Comparison of ENCODE assay signal across 21 cellular contexts in genomic region chr2:211281430-211282073, GRCh38.
DNase-seq lines count a peak whose midpoint lies in the region; TF ChIP-seq lines count a peak whose summit lies in the region.
"Had no signal": no experiment of that assay in that cellular context is flagged by ENCODE, and none has a peak within 500 bp of the region (broad histone marks: within the 10 kb centered on the region; RNA-seq: fewer than 3 reads in every experiment).

No MANE protein-coding gene starts in this region.

- H3K4me3 ChIP-seq in HUES48 (ENCODE audit: low read depth, low read length) (no peak overlapping the region), neuronal stem cell (ENCODE audit: low read length in 2 of 2) (no peak overlapping the region)
- H3K4me3 ChIP-seq: GM12878 had no signal

- peak overlapping the region; percentile 21 for H3K27ac ChIP-seq in HUES48 (ENCODE audit: low read depth, low read length)
- H3K27ac ChIP-seq in VCaP, result no peak overlapping the region
- no peak overlapping the region for H3K27ac ChIP-seq in neuronal stem cell (replicated peaks; ENCODE audit: low read length)

- no peak overlapping the region for H3K4me2 ChIP-seq in neuronal stem cell (ENCODE audit: insufficient read depth, low read length, poor library complexity, severe bottlenecking)
- H3K4me2 ChIP-seq: SK-N-SH had no signal

- peak; percentile 13 for DNase-seq in iPS-NIHi11 (ENCODE audit: low spot score)
- peak; percentile 14 for DNase-seq in neuronal stem cell (ENCODE audit: low spot score)
- DNase-seq in NAMALWA (ENCODE audit: low spot score), result no peak
- DNase-seq in NCI-H69 (lab: John Stamatoyannopoulos, UW), result no peak
- no peak for DNase-seq in DMS153 treated with DMSO at 0.1 percent for 48 hours (lab: John Stamatoyannopoulos, UW; ENCODE audit: unreplicated experiment)
- DNase-seq in activated CD4-positive, alpha-beta T cell treated with anti-CD3 and anti-CD28 coated beads for 1 hour, result no peak
- DNase-seq: CD4-positive, alpha-beta T cell; DND-41; GDM1; GOT3; Kasumi-1; NCI-H1105 treated with DMSO at 0.1 percent for 48 hours; NCI-H1930; NCI-H2171 treated with DMSO at 0.1 percent for 48 hours; NCI-H446 treated with DMSO at 0.1 percent for 48 hours; NCI-H774; SK-N-SH; T-cell had no signal

- H3K9ac ChIP-seq in HUES48 (ENCODE audit: low read depth, low read length) (no peak overlapping the region), neuronal stem cell (ENCODE audit: low read depth, low read length, poor library complexity) (no peak overlapping the region)
- H3K9ac ChIP-seq: SK-N-SH had no signal

- no CpG with 5 or more reads among the region's 2 CpGs for WGBS in neuronal stem cell (ENCODE audit: extremely low coverage in 2 of 2, insufficient read length in 2 of 2, insufficient replicate concordance in 1 of 2), 2 donors

- H3K4me1 ChIP-seq in HUES48 (ENCODE audit: control insufficient read depth, insufficient read depth, low read length), result peaks cover 5% of the 10 kb centered on the region; the same call in 1 of the 2 replicates
- H3K4me1 ChIP-seq in neuronal stem cell (ENCODE audit: control insufficient read depth in 2 of 2, insufficient read depth in 1 of 2, low read depth in 1 of 2, low read length in 2 of 2), result peaks cover 2 to 5% of the 10 kb centered on the region in 2 donors

- no peak overlapping the region for H4K8ac ChIP-seq in neuronal stem cell (ENCODE audit: low read depth, low read length)

- 0 out of 2 replicates have a peak, but pooled peaks have one; percentile 7 for TF ChIP-seq CTCF in VCaP (conservative IDR thresholded peaks at IDR 0.05)

- no peak overlapping the region for H2BK12ac ChIP-seq in neuronal stem cell (ENCODE audit: low read length)

- H3K14ac ChIP-seq in neuronal stem cell (ENCODE audit: low read length), result no peak overlapping the region

- H2BK15ac ChIP-seq in neuronal stem cell (ENCODE audit: low read length), result no peak overlapping the region

- H3K36me3 ChIP-seq in HUES48 (ENCODE audit: control insufficient read depth, insufficient read depth, low read length) (no peaks in the 10 kb centered on the region), neuronal stem cell (replicated peaks in 1 of 2; ENCODE audit: control insufficient read depth in 2 of 2, insufficient read depth in 2 of 2, low read length in 2 of 2) (no peaks in the 10 kb centered on the region)

- no peak overlapping the region for H3K23ac ChIP-seq in neuronal stem cell (ENCODE audit: low read depth, low read length, poor library complexity)

- H3K79me1 ChIP-seq in neuronal stem cell (ENCODE audit: low read depth, low read length), result no peaks in the 10 kb centered on the region

- no peak overlapping the region for H3K4ac ChIP-seq in neuronal stem cell (ENCODE audit: low read length)

- no peak overlapping the region for H2BK5ac ChIP-seq in neuronal stem cell (ENCODE audit: low read length)

- H2AFZ ChIP-seq in neuronal stem cell (ENCODE audit: low read length), result peak overlapping the region; percentile 77

- H3K27me3 ChIP-seq in HUES48 (ENCODE audit: control insufficient read depth, insufficient read depth, low read length) (no peaks in the 10 kb centered on the region), neuronal stem cell (ENCODE audit: control insufficient read depth in 3 of 3, insufficient read depth in 3 of 3, low read depth in 1 of 3, low read length in 3 of 3) (no peaks in the 10 kb centered on the region)

- no peak overlapping the region for H3K18ac ChIP-seq in neuronal stem cell (ENCODE audit: low read length)

- no peaks in the 10 kb centered on the region for H3K9me3 ChIP-seq in HUES48 (ENCODE audit: control insufficient read depth, insufficient read depth, low read length)
- no peaks in the 10 kb centered on the region for H3K9me3 ChIP-seq in neuronal stem cell (replicated peaks in 1 of 2; ENCODE audit: control insufficient read depth in 2 of 2, insufficient read depth in 1 of 2, low read depth in 1 of 2, low read length in 2 of 2)
- H3K9me3 ChIP-seq: SK-N-SH had no signal

- H2AK5ac ChIP-seq in neuronal stem cell (ENCODE audit: low read depth, low read length), result no peak overlapping the region

- no peak overlapping the region for H2BK120ac ChIP-seq in neuronal stem cell (ENCODE audit: low read depth, low read length)

- no peak overlapping the region for H4K91ac ChIP-seq in neuronal stem cell (ENCODE audit: low read depth, low read length, poor library complexity)

Comparison
In these comparisons a context has a peak if more than half of its experiments do, and no peak if none do; other contexts are left out.
1. DNase-seq: peak in iPS-NIHi11 (single experiment) and neuronal stem cell (single experiment); none in NAMALWA (single experiment), NCI-H69 (single experiment), DMS153 treated with DMSO at 0.1 percent for 48 hours (single experiment) and activated CD4-positive, alpha-beta T cell treated with anti-CD3 and anti-CD28 coated beads for 1 hour (single experiment).